8 cellular contexts compared by ENCODE assay signal in genomic region chrX:12949927-12950656, GRCh38. TPM values are rescaled to one million over a fixed set of nuclear protein-coding genes. Genes with fewer than 3 reads are reported as not detected.
DNase-seq lines count a peak whose midpoint lies in the region; ATAC-seq and TF ChIP-seq lines count a peak whose summit lies in the region.

No MANE protein-coding gene starts in this region.

- H3K4me3 Mint-ChIP-seq in glutamatergic neuron (ENCODE audit: unreplicated experiment): no peak overlapping the region

- H3K27me3 ChIP-seq in SJCRH30: no peaks in the 10 kb centered on the region
- no peaks in the 10 kb centered on the region for H3K27me3 ChIP-seq in rectal smooth muscle tissue (ENCODE audit: control insufficient read depth, insufficient read depth, low read length)
- no peaks in the 10 kb centered on the region for H3K27me3 ChIP-seq in vagina

- no peaks in the 10 kb centered on the region for H3K36me3 Mint-ChIP-seq in glutamatergic neuron (ENCODE audit: unreplicated experiment)

- H3K4me1 ChIP-seq in SJCRH30: peaks cover 42% of the 10 kb centered on the region
- H3K4me1 ChIP-seq in rectal smooth muscle tissue (ENCODE audit: control insufficient read depth, insufficient read depth, low read length): no peaks in the 10 kb centered on the region
- peaks cover 17% of the 10 kb centered on the region for H3K4me1 ChIP-seq in vagina

- no peak for TF ChIP-seq POLR2A in vagina (IDR thresholded peaks at IDR 0.05)

- H3K9ac ChIP-seq in rectal smooth muscle tissue (ENCODE audit: low read length): no peak overlapping the region

- H3K27ac ChIP-seq in SJCRH30 (peak overlapping the region; percentile 78), rectal smooth muscle tissue (ENCODE audit: low read depth, low read length) (peak overlapping the region; percentile 47), vagina (peak overlapping the region; percentile 80)

- ATAC-seq in GM18519 (IDR thresholded peaks at IDR 0.05; ENCODE audit: low FRiP score, unreplicated experiment): peak; percentile 56
- peak; percentile 56 for ATAC-seq in HG03064 (IDR thresholded peaks at IDR 0.05; ENCODE audit: low read depth, unreplicated experiment)

- H3K27ac Mint-ChIP-seq in glutamatergic neuron (ENCODE audit: unreplicated experiment): peak overlapping the region; percentile 89

- no peak for TF ChIP-seq CTCF in glutamatergic neuron (IDR thresholded peaks at IDR 0.05; ENCODE audit: partially characterized antibody, unreplicated experiment)
- TF ChIP-seq CTCF in vagina (IDR thresholded peaks at IDR 0.05): no peak

- no peaks in the 10 kb centered on the region for H3K36me3 ChIP-seq in SJCRH30
- no peaks in the 10 kb centered on the region for H3K36me3 ChIP-seq in rectal smooth muscle tissue (ENCODE audit: control insufficient read depth, insufficient read depth, low read length)
- no peaks in the 10 kb centered on the region for H3K36me3 ChIP-seq in vagina

- H3K9me3 Mint-ChIP-seq in glutamatergic neuron (ENCODE audit: unreplicated experiment): peaks cover 5% of the 10 kb centered on the region

- DNase-seq in SJCRH30 (peak; percentile 58 to 71), glutamatergic neuron (no peak), vagina (ENCODE audit: extremely low spot score in 2 of 2) (no peak), NCI-H510A treated with DMSO at 0.1 percent for 48 hours (lab: John Stamatoyannopoulos, UW) (no peak)
- DNase-seq in activated naive CD4-positive, alpha-beta T cell treated with anti-CD3 and anti-CD28 coated beads, Interleukin-2, amount 50 U/mL, for 16 hours: peak; percentile 81

- H3K27me3 Mint-ChIP-seq in glutamatergic neuron (ENCODE audit: unreplicated experiment): no peaks in the 10 kb centered on the region

- intact Hi-C loops in vagina (cut with DNase I): no loop called here

- H3K9me3 ChIP-seq in SJCRH30 (replicated peaks) (no peaks in the 10 kb centered on the region), vagina (no peaks in the 10 kb centered on the region)

- peaks cover 24% of the 10 kb centered on the region for H3K4me1 Mint-ChIP-seq in glutamatergic neuron (ENCODE audit: low read depth, unreplicated experiment)

- H3K4me3 ChIP-seq in SJCRH30 (no peak overlapping the region; the same call in 1 of the 2 replicates), rectal smooth muscle tissue (ENCODE audit: low read length) (peak overlapping the region; percentile 9), vagina (peak overlapping the region; percentile 13 to 18)

RNA-seq across cellular contexts. Expression of gene TMSB4X, which starts 24.8 kb away (rescaled TPM):
- total RNA-seq in SJCRH30 (2014; rRNA removed; shearing (Covaris generic)): 1,274 and 1,377 TPM in 2 replicates
- 4,532 TPM for total RNA-seq in glutamatergic neuron (ENCODE audit: unreplicated experiment)
- 3,119 TPM for total RNA-seq in vagina

RNA-seq across cellular contexts. Expression of gene TLR8, which starts 43.7 kb away (rescaled TPM):
- total RNA-seq in SJCRH30 (2014; rRNA removed; shearing (Covaris generic)): not detected in 2 replicates
- total RNA-seq in glutamatergic neuron (ENCODE audit: unreplicated experiment) (not detected), vagina (0.25 TPM)

Comparison
In these comparisons a context has a peak if more than half of its experiments do, and no peak if none do; other contexts are left out.
1. DNase-seq: peak in SJCRH30 (2 of 2) and activated naive CD4-positive, alpha-beta T cell treated with anti-CD3 and anti-CD28 coated beads, Interleukin-2, amount 50 U/mL, for 16 hours (single experiment); none in glutamatergic neuron (single experiment), vagina (0 of 2) and NCI-H510A treated with DMSO at 0.1 percent for 48 hours (single experiment).
2. Peak in every context shown above with its lines, with median percentiles within 50 percentile points of each other: H3K27ac ChIP-seq.